Comparison of ENCODE assay signal across 8 cellular contexts in genomic region chr12:95942532-95943230, GRCh38. TPM values are rescaled to one million over a fixed set of nuclear protein-coding genes. Genes with fewer than 3 reads are reported as not detected.
DNase-seq lines count a peak whose midpoint lies in the region; ATAC-seq, FAIRE-seq and TF ChIP-seq lines count a peak whose summit lies in the region.

CCDC38 (minus strand) TSS chr12:95942614; CDS start chr12:95936509, 6,105 bp downstream.

- peak within 1 kb of the TSS; percentile 98; the same call in 1 of the 2 replicates for H2BK15ac ChIP-seq in H1 (ENCODE audit: low read length)

- no peak for FAIRE-seq in H1 (lab: Jason Lieb, UNC)

- H3K27me3 ChIP-seq in CD4-positive, alpha-beta memory T cell (ENCODE audit: insufficient read depth, low read length) = no peaks in the 10 kb centered on the region
- peaks cover 0 to 11% (median 10%) of the 10 kb centered on the region in 4 experiments; a peak in 5 of 7 replicates for H3K27me3 ChIP-seq in H1 (replicated peaks in 1 of 4; ENCODE audit: control insufficient read depth in 3 of 4, extremely low read depth in 1 of 4, insufficient read depth in 3 of 4, low read length in 3 of 4)

- H3K14ac ChIP-seq in H1 (ENCODE audit: insufficient read length) = no peak within 1 kb of the TSS

- peaks cover 12% of the 10 kb centered on the region for H3K4me1 ChIP-seq in CD4-positive, alpha-beta memory T cell (ENCODE audit: insufficient read depth, low read length)
- peaks cover 0 to 4% (median under 1%) of the 10 kb centered on the region in 4 experiments; a peak in 3 of 7 replicates for H3K4me1 ChIP-seq in H1 (replicated peaks in 1 of 4; ENCODE audit: control insufficient read depth in 3 of 4, insufficient read depth in 4 of 4, low read length in 3 of 4)

- ATAC-seq in GM19452 (IDR thresholded peaks at IDR 0.05; ENCODE audit: unreplicated experiment) (peak; percentile 99), HG03565 (IDR thresholded peaks at IDR 0.05; ENCODE audit: unreplicated experiment) (peak; percentile 96)

- 2% methylated on average over 35 of the region's 40 CpGs; no CpG with 5 or more reads in 1 of the 2 experiments for WGBS in H1 (ENCODE audit: extremely low coverage in 1 of 2, insufficient coverage in 1 of 2, insufficient read length in 1 of 2, insufficient replicate concordance in 2 of 2, low coverage in 1 of 2, low lambda C conversion rate in 2 of 2, missing lambda C conversion rate in 1 of 2), 2 experiments

- peak within 1 kb of the TSS; percentile 87 for H4K91ac ChIP-seq in H1 (replicated peaks; ENCODE audit: insufficient read length, low read length)

- peak within 1 kb of the TSS; percentile 66 for H3K56ac ChIP-seq in H1 (replicated peaks; ENCODE audit: insufficient read length, low read depth, low read length)

- H4K5ac ChIP-seq in H1 (ENCODE audit: insufficient read length, low read depth, low read length) = peak within 1 kb of the TSS; percentile 39

- H3K27me3 Mint-ChIP-seq in CD4-positive, alpha-beta memory T cell = no peaks in the 10 kb centered on the region

- no peak for TF ChIP-seq RAD21 in H1 (IDR thresholded peaks at IDR 0.05 in 1 of 2, conservative IDR thresholded peaks at IDR 0.05 in 1 of 2; ENCODE audit: low read depth in 2 of 2, low read length in 2 of 2)

- H2BK12ac ChIP-seq in H1 (ENCODE audit: low read depth, low read length) = peak within 1 kb of the TSS; percentile 80; the same call in 1 of the 2 replicates

- no peaks in the 10 kb centered on the region for H3K9me3 Mint-ChIP-seq in CD4-positive, alpha-beta memory T cell

- H3K9ac ChIP-seq in H1 (replicated peaks in 1 of 4; ENCODE audit: extremely low read depth in 1 of 4, low read depth in 3 of 4, low read length in 3 of 4) = peak within 1 kb of the TSS in 2 of 4 experiments; percentile 32 to 68; a peak in 6 of 7 replicates

- intact Hi-C loops in CD4-positive, alpha-beta memory T cell (cut with micrococcal nuclease) = loop anchor here (1.0 to 2.0 kb wide), 5 partner anchors 24 to 964 kb away; partner anchors contain the start of genes FGD6, LTA4H, NEDD1 and SNRPF

- 0 out of 3 replicates have a peak, but pooled peaks of 1 of the 2 experiments have one; percentile 28 for TF ChIP-seq POLR2A in H1 (IDR thresholded peaks at IDR 0.05; ENCODE audit: control extremely low read depth in 1 of 2, low read depth in 2 of 2, low read length in 2 of 2)

- peak within 1 kb of the TSS; percentile 69 to 92 for H3K4me3 ChIP-seq in CD4-positive, alpha-beta memory T cell (ENCODE audit: low read length in 2 of 2)
- peak within 1 kb of the TSS; percentile 59 to 95 (median 74) for H3K4me3 ChIP-seq in H1 (ENCODE audit: extremely low read depth in 1 of 4, insufficient read depth in 2 of 4, low read depth in 3 of 4, low read length in 4 of 4)

- no peak within 1 kb of the TSS for H3K4ac ChIP-seq in H1 (replicated peaks; ENCODE audit: insufficient read length, low read depth, low read length)

- H3K36me3 ChIP-seq in CD4-positive, alpha-beta memory T cell (ENCODE audit: insufficient read depth, low read length) = no peaks in the 10 kb centered on the region
- H3K36me3 ChIP-seq in H1 (ENCODE audit: control insufficient read depth in 2 of 4, insufficient read depth in 4 of 4, low read length in 3 of 4) = no peaks in the 10 kb centered on the region

- DNase-seq in CD4-positive, alpha-beta memory T cell = peak; percentile 79 to 87 (median 84)
- DNase-seq in NCI-H82 treated with DMSO at 0.1 percent for 48 hours (lab: John Stamatoyannopoulos, UW; ENCODE audit: unreplicated experiment) (peak; percentile 66), H1 (ENCODE audit: low read depth in 1 of 2, low spot score in 2 of 2) (peak in 1 of 2 experiments; percentile 84), mesenteric fat pad (ENCODE audit: low spot score) (peak; percentile 91)
- peak; percentile 62 for DNase-seq in activated CD8-positive, alpha-beta memory T cell treated with anti-CD3 and anti-CD28 coated beads for 1 hour (ENCODE audit: extremely low read depth in 1 of 2, low read depth in 1 of 2)
- peak; percentile 57 for DNase-seq in stimulated activated CD8-positive, alpha-beta memory T cell treated with anti-CD3 and anti-CD28 coated beads, Interleukin-15, amount 100 ng/mL, for 24 hours (ENCODE audit: low read depth)

- H4K8ac ChIP-seq in H1 (ENCODE audit: extremely low read depth, insufficient read depth, low read length) = peak within 1 kb of the TSS; percentile 94

- no peak within 1 kb of the TSS for H3K23ac ChIP-seq in H1 (ENCODE audit: insufficient read length)

- peak within 1 kb of the TSS; percentile 70 to 79 for H3K4me2 ChIP-seq in H1 (ENCODE audit: insufficient read depth in 1 of 2, low read depth in 2 of 2, low read length in 2 of 2)

- 0 out of 2 replicates have a peak within 1 kb of the TSS, but pooled peaks have one; percentile 5 for H2BK20ac ChIP-seq in H1 (ENCODE audit: low read length)

- CTCF ChIA-PET in CD4-positive, alpha-beta memory T cell (lab: Charles Lee; ENCODE audit: partially characterized antibody) = interaction anchor here (0.8 to 4.4 kb wide), 10 partner anchors 10 to 93 kb away, joined by 3 to 34 read pairs (median 6); partner anchors contain the start of genes HAL and LTA4H
- CTCF ChIA-PET in H1 (lab: Charles Lee; ENCODE audit: partially characterized antibody) = interaction anchor here (0.6 to 10.1 kb wide), 9 partner anchors 15 to 256 kb away, joined by 3 to 123 read pairs (median 4); no protein-coding TSS in a partner anchor

- H4K20me1 ChIP-seq in H1 (replicated peaks in 1 of 2; ENCODE audit: control insufficient read depth in 1 of 2, insufficient read depth in 2 of 2, low read length in 2 of 2) = no peaks in the 10 kb centered on the region

- H3K4me3 Mint-ChIP-seq in CD4-positive, alpha-beta memory T cell = peak within 1 kb of the TSS; percentile 92 to 97 (median 95)

- peak within 1 kb of the TSS; percentile 70 for H3K27ac ChIP-seq in CD4-positive, alpha-beta memory T cell (ENCODE audit: low read depth, low read length)
- H3K27ac ChIP-seq in H1 (ENCODE audit: low read depth, low read length) = no peak within 1 kb of the TSS

- peaks cover 8% of the 10 kb centered on the region; the same call in 1 of the 2 replicates for H3K23me2 ChIP-seq in H1 (ENCODE audit: low read depth, low read length)

- no peaks in the 10 kb centered on the region for H3K79me1 ChIP-seq in H1 (ENCODE audit: low read depth, low read length)

- peaks cover 5 to 12% (median 7%) of the 10 kb centered on the region in 4 donors for H3K4me1 Mint-ChIP-seq in CD4-positive, alpha-beta memory T cell

- no peak for TF ChIP-seq EP300 in H1 (IDR thresholded peaks at IDR 0.05; ENCODE audit: borderline replicate concordance in 1 of 2, low read depth in 2 of 2, low read length in 2 of 2)

- H2BK5ac ChIP-seq in H1 (ENCODE audit: low read depth, low read length) = peak within 1 kb of the TSS; percentile 66; the same call in 1 of the 2 replicates

- POLR2A ChIA-PET in CD4-positive, alpha-beta memory T cell (lab: Charles Lee; ENCODE audit: partially characterized antibody) = interaction anchor here (0.7 to 3.4 kb wide), 15 partner anchors 9 to 964 kb away, joined by 3 to 21 read pairs (median 5); partner anchors contain the start of genes CDK17, LTA4H, METAP2 and NEDD1
- POLR2A ChIA-PET in H1 (lab: Charles Lee; ENCODE audit: partially characterized antibody) = interaction anchor here (0.8 to 1.9 kb wide), 9 partner anchors 9 to 233 kb away, joined by 3 to 8 read pairs (median 5); partner anchors contain the start of gene SNRPF

- no peaks in the 10 kb centered on the region for H3K79me2 ChIP-seq in H1 (ENCODE audit: control insufficient read depth in 1 of 2, insufficient read depth in 2 of 2, low read length in 2 of 2)

- TF ChIP-seq CTCF in H1 (IDR thresholded peaks at IDR 0.05; ENCODE audit: control extremely low read depth in 1 of 3, insufficient read depth in 1 of 3, low read depth in 1 of 3, low read length in 3 of 3) = no peak

- no peak within 1 kb of the TSS for H2BK120ac ChIP-seq in H1 (replicated peaks; ENCODE audit: low read depth, low read length)

- H3K18ac ChIP-seq in H1 (ENCODE audit: extremely low read depth, low read length) = peak within 1 kb of the TSS; percentile 67

- H3K27ac Mint-ChIP-seq in CD4-positive, alpha-beta memory T cell = peak within 1 kb of the TSS; percentile 86 to 97 (median 93)

- H3K36me3 Mint-ChIP-seq in CD4-positive, alpha-beta memory T cell = peaks cover 0 to 5% of the 10 kb centered on the region in 2 donors

- H3K9me3 ChIP-seq in CD4-positive, alpha-beta memory T cell (ENCODE audit: control insufficient read depth in 1 of 2, low read length in 2 of 2) = no peaks in the 10 kb centered on the region
- no peaks in the 10 kb centered on the region for H3K9me3 ChIP-seq in H1 (ENCODE audit: insufficient read depth in 2 of 2, low read depth in 1 of 2, low read length in 1 of 2)

- H2AFZ ChIP-seq in H1 (ENCODE audit: low read length) = peak within 1 kb of the TSS; percentile 98

- H2AK5ac ChIP-seq in H1 (ENCODE audit: low read depth, low read length) = no peak within 1 kb of the TSS

TF ChIP-seq in H1, 55 proteins besides CTCF, POLR2A, EP300 and RAD21 (continues in another document):
- TF ChIP-seq CBX8 (IDR thresholded peaks at IDR 0.05; ENCODE audit: borderline replicate concordance, low read depth, low read length) = no peak
- peak; percentile 81 for TF ChIP-seq KDM4A (IDR thresholded peaks at IDR 0.05; ENCODE audit: low read depth, low read length, severe bottlenecking)
- TF ChIP-seq FOSL1 (IDR thresholded peaks at IDR 0.05; ENCODE audit: insufficient read depth, low read depth, low read length) = no peak
- TF ChIP-seq BACH1 (IDR thresholded peaks at IDR 0.05; ENCODE audit: low read length) = no peak
- TF ChIP-seq PHF8 (conservative IDR thresholded peaks at IDR 0.05; ENCODE audit: low read depth, low read length) = peak; percentile 58
- TF ChIP-seq SAP30 (IDR thresholded peaks at IDR 0.05; ENCODE audit: insufficient read depth, insufficient replicate concordance, low read length) = no peak
- TF ChIP-seq MAX (IDR thresholded peaks at IDR 0.05) = peak; percentile 54
- TF ChIP-seq ASH2L (IDR thresholded peaks at IDR 0.05; ENCODE audit: low read length) = peak; percentile 28

RNA-seq across cellular contexts. Expression of gene CCDC38, which starts in this region (rescaled TPM):
- total RNA-seq in CD4-positive, alpha-beta memory T cell = 1 to 10 TPM in 1 of 2 experiments, under 1 TPM in 1; 0.23 to 1.0 TPM
- under 1 TPM in 1 of 2 donors, not detected in 1; 0.09 TPM for polyA plus RNA-seq in CD4-positive, alpha-beta memory T cell
- total RNA-seq in H1 (2021; fragmentation: NEBNext Ultra II Directional; extraction: Animal tissue kit (Norgen Biotek cat#: 25700)) = not detected in 2 replicates
- 0.02 TPM in 1 of 2 replicates, not detected in the other for polyA plus RNA-seq in H1 (2011; rRNA removed)
- 0.03 TPM for polyA plus RNA-seq in H1 (2011; cell fraction: cytosol; rRNA removed)
- polyA plus RNA-seq in H1 (2011; cell fraction: nucleus; rRNA removed) = not detected
- polyA plus RNA-seq in H1 (2012, experiment 1 of 2) = not detected in 4 replicates
- not detected for polyA plus RNA-seq in H1 (2012, experiment 2 of 2)
- polyA plus RNA-seq in H1 (2013, experiment 1 of 2) = 0.02 TPM
- polyA plus RNA-seq in H1 (2013, experiment 2 of 2) = not detected
- not detected in 2 replicates for polyA minus RNA-seq in H1 (2011; rRNA and poly(A)+ RNA removed)
- not detected for polyA minus RNA-seq in H1 (2011; cell fraction: cytosol; rRNA and poly(A)+ RNA removed)
- not detected for polyA minus RNA-seq in H1 (2011; cell fraction: nucleus; rRNA and poly(A)+ RNA removed)
- total RNA-seq in mesenteric fat pad = not detected

Comparison
In these comparisons a context has a peak if more than half of its experiments do, and no peak if none do; other contexts are left out.
1. Peak in DNase-seq in mesenteric fat pad; RNA of the gene not detected or under 1 TPM.